12 cellular contexts compared by ENCODE assay signal in the genomic region with DNA sequence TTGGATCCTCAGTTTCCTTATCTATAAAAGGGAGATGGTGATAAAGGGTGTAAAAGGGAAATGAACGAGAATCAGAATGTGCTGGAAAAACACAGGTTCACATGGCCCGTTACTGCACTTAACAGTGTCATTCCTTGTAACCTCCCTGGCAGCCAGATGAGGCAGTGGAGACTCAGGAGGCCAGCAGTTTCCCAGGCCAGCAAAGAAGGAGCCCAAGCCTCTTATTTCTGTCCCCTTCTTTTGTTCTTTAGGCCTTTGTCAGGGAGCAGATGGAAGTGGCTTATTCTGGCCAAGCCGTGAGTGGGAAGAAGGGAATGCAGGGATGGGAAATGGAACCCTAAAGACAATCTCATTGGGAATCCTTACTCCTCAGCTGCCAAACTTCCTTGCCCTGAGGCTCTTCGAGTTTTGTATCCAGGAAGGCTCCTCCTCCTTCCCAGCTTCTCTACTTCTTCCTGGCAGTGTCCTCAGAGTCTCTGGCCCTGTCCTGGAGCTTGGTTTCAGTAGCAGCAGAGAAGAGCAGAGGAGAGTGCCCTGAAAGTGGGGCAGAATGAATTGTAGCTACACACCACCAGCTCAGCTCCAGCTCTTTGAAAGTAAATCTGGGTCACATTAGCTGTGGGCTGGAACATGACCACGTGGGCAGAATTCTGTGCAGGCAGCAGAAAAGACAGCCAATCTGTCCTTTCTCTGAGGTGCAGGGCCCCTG.
A peak's percentile ranks its signal among the peaks of the same experiment; 100 is the strongest.
DNase-seq lines count a peak whose midpoint lies in the region; ATAC-seq and TF ChIP-seq lines count a peak whose summit lies in the region.
"Had no signal": no experiment of that assay in that cellular context is flagged by ENCODE, and none has a peak within 500 bp of the region (broad histone marks: within the 10 kb centered on the region; RNA-seq: fewer than 3 reads in every experiment).

No MANE protein-coding gene starts in this region.

- intact Hi-C loops in MCF 10A (cut with micrococcal nuclease) (loop anchor here (5.0 kb wide), 1 partner anchor 1053 kb away; no protein-coding TSS in a partner anchor), spleen (cut with DNase I; ENCODE audit: low total_unique reads) (no loop called here)

- no TSS peak for BruUV-seq in MCF 10A (replicated peaks; lab: Mats Ljungman, UMichigan)

- no peak overlapping the region for H3K4me3 Mint-ChIP-seq in MCF 10A (ENCODE audit: unreplicated experiment)

- no peak for TF ChIP-seq POLR2A in spleen (IDR thresholded peaks at IDR 0.05)

- no peak for ATAC-seq in GM21619 (IDR thresholded peaks at IDR 0.05; ENCODE audit: unreplicated experiment)

- DNase-seq in H7 (peak; percentile 40), MCF 10A (ENCODE audit: unreplicated experiment) (peak; percentile 69), inferior parietal cortex (ENCODE audit: extremely low spot score) (peak; percentile 54), spleen (no peak), LoVo (ENCODE audit: low spot score) (no peak), OCI-M2 (lab: John Stamatoyannopoulos, UW; ENCODE audit: unreplicated experiment) (no peak)
- DNase-seq in activated CD8-positive, alpha-beta memory T cell treated with anti-CD3 and anti-CD28 coated beads for 24 hours: no peak
- DNase-seq: activated CD4-positive, alpha-beta T cell treated with anti-CD3 and anti-CD28 coated beads, Interleukin-2, amount 50 U/mL, for 4 hours; amniotic stem cell; HCEC 1CT; NCI-H2029 had no signal

- TF ChIP-seq CTCF in MCF 10A (IDR thresholded peaks at IDR 0.05; ENCODE audit: unreplicated experiment): no peak
- no peak for TF ChIP-seq CTCF in spleen (IDR thresholded peaks at IDR 0.05 in 8 of 11, conservative IDR thresholded peaks at IDR 0.05 in 3 of 11)

- H3K9me3 Mint-ChIP-seq in MCF 10A (ENCODE audit: unreplicated experiment): no peaks in the 10 kb centered on the region

- H3K27me3 Mint-ChIP-seq in MCF 10A (ENCODE audit: insufficient read depth, unreplicated experiment): no peaks in the 10 kb centered on the region

- WGBS in spleen, 5 donors: 57 to 71% (median 64%) methylated on average over 5 of the region's 5 CpGs

- H3K4me1 Mint-ChIP-seq in MCF 10A (ENCODE audit: insufficient read depth, unreplicated experiment): no peaks in the 10 kb centered on the region

- peak overlapping the region in 5 of 8 donors; percentile 26 to 49 (median 38) for H3K27ac ChIP-seq in spleen

- no peaks in the 10 kb centered on the region; the same call in 1 of the 2 replicates for H3K36me3 ChIP-seq in H7 (replicated peaks; ENCODE audit: control insufficient read depth, insufficient read depth, low read length)
- no peaks in the 10 kb centered on the region for H3K36me3 ChIP-seq in spleen

- no peaks in the 10 kb centered on the region for H3K9me3 ChIP-seq in spleen

- H3K36me3 Mint-ChIP-seq in MCF 10A (ENCODE audit: insufficient read depth, unreplicated experiment): no peaks in the 10 kb centered on the region

- CTCF ChIA-PET in MCF 10A (lab: Yijun Ruan, JAX): interaction anchor here (0.5 to 2.5 kb wide), 7 partner anchors 9 to 314 kb away, joined by 3 to 24 read pairs (median 3); no protein-coding TSS in a partner anchor

- H3K4me3 ChIP-seq in H7 (ENCODE audit: insufficient read depth, low read depth, low read length): no peak overlapping the region
- H3K4me3 ChIP-seq in spleen: no peak overlapping the region

- no peak overlapping the region for H3K27ac Mint-ChIP-seq in MCF 10A (ENCODE audit: low read depth, unreplicated experiment)

- POLR2A ChIA-PET in MCF 10A (lab: Yijun Ruan, JAX): interaction anchor here (0.6 to 0.9 kb wide), 2 partner anchors 9 to 12 kb away, joined by 3 read pairs; no protein-coding TSS in a partner anchor

- no peaks in the 10 kb centered on the region; the same call in 1 of the 2 replicates for H3K27me3 ChIP-seq in H7 (ENCODE audit: control insufficient read depth, insufficient read depth, low read length)
- H3K27me3 ChIP-seq in spleen (replicated peaks in 1 of 7): no peaks in the 10 kb centered on the region

- peaks cover 0 to 25% (median 8%) of the 10 kb centered on the region in 6 donors for H3K4me1 ChIP-seq in spleen

Comparison
In these comparisons a context has a peak if more than half of its experiments do, and no peak if none do; other contexts are left out.
1. DNase-seq: peak in H7 (single experiment), MCF 10A (single experiment) and inferior parietal cortex (single experiment); none in spleen (single experiment), activated CD8-positive, alpha-beta memory T cell treated with anti-CD3 and anti-CD28 coated beads for 24 hours (single experiment), LoVo (single experiment) and OCI-M2 (single experiment).